In genomic region chr15:77713281-77713680, GRCh38 we compare ENCODE assay signal across 3 cellular contexts.
"Had no signal": no experiment of that assay in that cellular context is flagged by ENCODE, and none has a peak within 500 bp of the region (broad histone marks: within the 10 kb centered on the region; RNA-seq: fewer than 3 reads in every experiment).

No MANE protein-coding gene starts in this region.

- DNase-seq: GDM1, GF-D8 had no signal

- ATAC-seq: GM12878 had no signal
